Comparison of ENCODE assay signal across 8 cellular contexts in the genomic region with DNA sequence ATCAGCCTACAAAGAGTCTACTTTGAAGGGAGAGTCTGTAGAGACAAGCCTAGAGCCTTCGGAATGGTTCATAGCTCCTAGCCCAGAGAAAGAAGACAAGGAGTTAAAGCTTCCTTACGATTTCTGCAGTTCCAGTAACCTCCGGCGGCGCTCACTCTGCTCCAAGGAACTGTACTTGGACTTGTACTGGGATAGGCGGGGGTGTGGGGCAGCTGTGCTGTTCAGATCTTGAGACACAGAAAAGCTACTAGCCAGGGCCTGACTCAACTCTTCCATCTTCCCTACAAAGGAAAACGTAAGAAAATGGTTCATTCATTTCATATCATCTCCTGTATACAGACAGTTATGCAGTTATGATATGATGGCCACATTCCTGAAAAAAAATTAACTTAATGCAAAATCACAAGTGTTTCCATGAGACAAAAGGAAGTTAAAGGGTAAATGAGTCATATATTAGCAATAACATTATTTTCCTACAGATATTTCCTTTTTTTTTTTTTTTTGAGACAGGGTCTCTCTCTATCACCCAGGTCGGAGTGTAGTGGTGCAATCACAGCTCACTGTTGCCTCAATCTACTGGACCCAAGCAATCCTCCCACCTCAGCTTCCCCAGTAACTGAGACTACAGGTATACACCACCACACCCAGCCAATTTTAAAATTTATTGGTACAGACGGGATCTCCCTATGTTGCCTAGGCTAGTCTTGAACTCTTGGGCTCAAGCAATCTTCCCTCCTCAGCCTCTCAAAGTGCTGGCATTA. TPM values are rescaled to one million over a fixed set of nuclear protein-coding genes. Genes with fewer than 3 reads are reported as not detected.
A peak's percentile ranks its signal among the peaks of the same experiment; 100 is the strongest.
DNase-seq lines count a peak whose midpoint lies in the region; ATAC-seq and TF ChIP-seq lines count a peak whose summit lies in the region.

No MANE protein-coding gene starts in this region.

- TF ChIP-seq CTCF in AG04449 (IDR thresholded peaks at IDR 0.05; ENCODE audit: insufficient read depth, low read length, missing control alignments) (peak; percentile 40), mucosa of descending colon (IDR thresholded peaks at IDR 0.05) (no peak)

- H3K9me3 ChIP-seq in mucosa of descending colon = no peaks in the 10 kb centered on the region

- H3K4me3 ChIP-seq in AG04449 (ENCODE audit: low read depth, low read length) (peak overlapping the region; percentile 46), mucosa of descending colon (no peak overlapping the region)

- POLR2A ChIA-PET in AG04449 (lab: Yijun Ruan, JAX) = interaction anchor here (0.8 to 1.6 kb wide), 8 partner anchors 13 to 253 kb away, joined by 3 to 10 read pairs (median 4); partner anchors contain the start of genes IMP3 and MAN2C1

- CTCF ChIA-PET in AG04449 (lab: Yijun Ruan, JAX) = interaction anchor here (0.6 to 1.8 kb wide), 20 partner anchors 11 to 253 kb away, joined by 3 to 7 read pairs (median 3); partner anchors contain the start of gene SNX33

- no peaks in the 10 kb centered on the region for H3K36me3 ChIP-seq in mucosa of descending colon (ENCODE audit: low read depth)

- intact Hi-C loops in mucosa of descending colon (cut with DNase I, micrococcal nuclease) = no loop called here

- peaks cover under 1% of the 10 kb centered on the region for H3K4me1 ChIP-seq in mucosa of descending colon (ENCODE audit: low read depth)

- peak; percentile 15 for ATAC-seq in mucosa of descending colon
- ATAC-seq in HG03520 (IDR thresholded peaks at IDR 0.05; ENCODE audit: unreplicated experiment) = no peak
- no peak for ATAC-seq in HG02623 (IDR thresholded peaks at IDR 0.05; ENCODE audit: unreplicated experiment)

- DNase-seq in AG04449 (ENCODE audit: low read depth, low spot score) = peak; percentile 67
- peak; percentile 59 to 71 for DNase-seq in Kasumi-1 (lab: John Stamatoyannopoulos, UW)
- peak; percentile 42 for DNase-seq in cerebellar cortex (ENCODE audit: low spot score)
- peak; percentile 42 to 76 (median 56) for DNase-seq in mucosa of descending colon
- DNase-seq in mesenteric fat pad (ENCODE audit: low spot score) = no peak
- no peak for DNase-seq in NCI-H1105 (lab: John Stamatoyannopoulos, UW)

RNA-seq across cellular contexts. Expression of gene SNUPN, which starts 4.6 kb away (rescaled TPM):
- 10 to 100 TPM; 18.7 to 23.9 (median 18.9) TPM for total RNA-seq in mucosa of descending colon
- total RNA-seq in mesenteric fat pad = 22.0 TPM

RNA-seq across cellular contexts. Expression of gene IMP3, which starts 19.1 kb away (rescaled TPM):
- total RNA-seq in mucosa of descending colon (10 to 100 TPM; 47.6 to 54.8 (median 50.4) TPM), mesenteric fat pad (67.5 TPM)

RNA-seq across cellular contexts. Expression of gene SNX33, which starts 26.8 kb away (rescaled TPM):
- total RNA-seq in mucosa of descending colon (10 to 100 TPM; 23.6 to 38.2 (median 28.7) TPM), mesenteric fat pad (25.1 TPM)

RNA-seq across cellular contexts. Expression of gene PTPN9, which starts 41.8 kb away (rescaled TPM):
- total RNA-seq in mucosa of descending colon (10 to 100 TPM; 32.0 to 47.1 (median 36.8) TPM), mesenteric fat pad (20.5 TPM)

Comparison
In these comparisons a context has a peak if more than half of its experiments do, and no peak if none do; other contexts are left out.
1. DNase-seq: peak in AG04449 (single experiment), Kasumi-1 (2 of 2), cerebellar cortex (single experiment) and mucosa of descending colon (3 of 3); none in mesenteric fat pad (single experiment) and NCI-H1105 (single experiment).